Comparison of ENCODE assay signal across 1 cellular context in the genomic region with DNA sequence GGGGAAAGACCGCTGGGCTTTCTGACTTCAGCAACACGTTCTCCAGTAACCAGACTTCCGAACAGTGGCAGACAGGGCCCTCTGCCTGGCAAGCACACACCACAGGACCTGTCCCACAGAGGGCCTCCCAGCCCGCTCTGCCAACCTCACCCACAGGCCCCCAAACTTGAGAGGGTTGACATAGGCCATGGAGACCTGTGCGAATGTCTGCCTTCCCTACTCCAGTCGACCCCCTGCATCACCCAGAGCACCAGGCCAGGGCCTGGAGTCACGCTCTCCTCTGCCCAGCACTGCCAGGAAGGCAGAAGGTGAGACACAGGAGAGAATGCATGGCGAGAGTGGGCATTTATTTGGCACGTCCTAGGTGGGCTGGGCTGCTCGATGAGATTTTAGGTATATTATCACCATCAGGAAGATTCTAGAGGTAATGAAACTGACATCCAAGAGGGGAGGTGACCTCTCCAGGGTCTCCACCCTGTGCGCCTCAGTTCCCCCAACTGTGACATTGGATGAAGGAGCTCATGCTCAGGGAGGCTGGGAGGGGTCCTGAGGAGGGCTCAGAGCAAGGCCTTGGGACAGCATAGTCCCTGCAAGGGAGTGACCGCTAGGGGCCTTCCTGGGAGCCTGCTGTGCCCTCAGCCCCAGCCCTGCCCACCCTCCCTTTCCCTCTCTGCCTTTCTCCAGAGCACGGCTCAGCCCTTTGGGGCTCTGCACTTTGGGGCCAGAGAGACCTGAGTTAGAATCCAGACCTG.
TF ChIP-seq lines count a peak whose summit lies in the region.

No MANE protein-coding gene starts in this region.

TF ChIP-seq in GM23338, 12 proteins besides CTCF, POLR2A, EP300 and RAD21 (continued from another document):
- TF ChIP-seq, protein P1, sequence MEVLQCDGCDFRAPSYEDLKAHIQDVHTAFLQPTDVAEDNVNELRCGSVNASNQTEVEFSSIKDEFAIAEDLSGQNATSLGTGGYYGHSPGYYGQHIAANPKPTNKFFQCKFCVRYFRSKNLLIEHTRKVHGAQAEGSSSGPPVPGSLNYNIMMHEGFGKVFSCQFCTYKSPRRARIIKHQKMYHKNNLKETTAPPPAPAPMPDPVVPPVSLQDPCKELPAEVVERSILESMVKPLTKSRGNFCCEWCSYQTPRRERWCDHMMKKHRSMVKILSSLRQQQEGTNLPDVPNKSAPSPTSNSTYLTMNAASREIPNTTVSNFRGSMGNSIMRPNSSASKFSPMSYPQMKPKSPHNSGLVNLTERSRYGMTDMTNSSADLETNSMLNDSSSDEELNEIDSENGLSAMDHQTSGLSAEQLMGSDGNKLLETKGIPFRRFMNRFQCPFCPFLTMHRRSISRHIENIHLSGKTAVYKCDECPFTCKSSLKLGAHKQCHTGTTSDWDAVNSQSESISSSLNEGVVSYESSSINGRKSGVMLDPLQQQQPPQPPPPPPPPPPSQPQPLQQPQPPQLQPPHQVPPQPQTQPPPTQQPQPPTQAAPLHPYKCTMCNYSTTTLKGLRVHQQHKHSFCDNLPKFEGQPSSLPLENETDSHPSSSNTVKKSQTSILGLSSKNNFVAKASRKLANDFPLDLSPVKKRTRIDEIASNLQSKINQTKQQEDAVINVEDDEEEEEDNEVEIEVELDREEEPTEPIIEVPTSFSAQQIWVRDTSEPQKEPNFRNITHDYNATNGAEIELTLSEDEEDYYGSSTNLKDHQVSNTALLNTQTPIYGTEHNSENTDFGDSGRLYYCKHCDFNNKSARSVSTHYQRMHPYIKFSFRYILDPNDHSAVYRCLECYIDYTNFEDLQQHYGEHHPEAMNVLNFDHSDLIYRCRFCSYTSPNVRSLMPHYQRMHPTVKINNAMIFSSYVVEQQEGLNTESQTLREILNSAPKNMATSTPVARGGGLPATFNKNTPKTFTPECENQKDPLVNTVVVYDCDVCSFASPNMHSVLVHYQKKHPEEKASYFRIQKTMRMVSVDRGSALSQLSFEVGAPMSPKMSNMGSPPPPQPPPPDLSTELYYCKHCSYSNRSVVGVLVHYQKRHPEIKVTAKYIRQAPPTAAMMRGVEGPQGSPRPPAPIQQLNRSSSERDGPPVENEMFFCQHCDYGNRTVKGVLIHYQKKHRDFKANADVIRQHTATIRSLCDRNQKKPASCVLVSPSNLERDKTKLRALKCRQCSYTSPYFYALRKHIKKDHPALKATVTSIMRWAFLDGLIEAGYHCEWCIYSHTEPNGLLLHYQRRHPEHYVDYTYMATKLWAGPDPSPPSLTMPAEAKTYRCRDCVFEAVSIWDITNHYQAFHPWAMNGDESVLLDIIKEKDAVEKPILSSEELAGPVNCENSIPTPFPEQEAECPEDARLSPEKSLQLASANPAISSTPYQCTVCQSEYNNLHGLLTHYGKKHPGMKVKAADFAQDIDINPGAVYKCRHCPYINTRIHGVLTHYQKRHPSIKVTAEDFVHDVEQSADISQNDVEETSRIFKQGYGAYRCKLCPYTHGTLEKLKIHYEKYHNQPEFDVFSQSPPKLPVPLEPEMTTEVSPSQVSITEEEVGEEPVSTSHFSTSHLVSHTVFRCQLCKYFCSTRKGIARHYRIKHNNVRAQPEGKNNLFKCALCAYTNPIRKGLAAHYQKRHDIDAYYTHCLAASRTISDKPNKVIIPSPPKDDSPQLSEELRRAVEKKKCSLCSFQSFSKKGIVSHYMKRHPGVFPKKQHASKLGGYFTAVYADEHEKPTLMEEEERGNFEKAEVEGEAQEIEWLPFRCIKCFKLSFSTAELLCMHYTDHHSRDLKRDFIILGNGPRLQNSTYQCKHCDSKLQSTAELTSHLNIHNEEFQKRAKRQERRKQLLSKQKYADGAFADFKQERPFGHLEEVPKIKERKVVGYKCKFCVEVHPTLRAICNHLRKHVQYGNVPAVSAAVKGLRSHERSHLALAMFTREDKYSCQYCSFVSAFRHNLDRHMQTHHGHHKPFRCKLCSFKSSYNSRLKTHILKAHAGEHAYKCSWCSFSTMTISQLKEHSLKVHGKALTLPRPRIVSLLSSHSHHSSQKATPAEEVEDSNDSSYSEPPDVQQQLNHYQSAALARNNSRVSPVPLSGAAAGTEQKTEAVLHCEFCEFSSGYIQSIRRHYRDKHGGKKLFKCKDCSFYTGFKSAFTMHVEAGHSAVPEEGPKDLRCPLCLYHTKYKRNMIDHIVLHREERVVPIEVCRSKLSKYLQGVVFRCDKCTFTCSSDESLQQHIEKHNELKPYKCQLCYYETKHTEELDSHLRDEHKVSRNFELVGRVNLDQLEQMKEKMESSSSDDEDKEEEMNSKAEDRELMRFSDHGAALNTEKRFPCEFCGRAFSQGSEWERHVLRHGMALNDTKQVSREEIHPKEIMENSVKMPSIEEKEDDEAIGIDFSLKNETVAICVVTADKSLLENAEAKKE (CRISPR knock-in tag; IDR thresholded peaks at IDR 0.05): no peak
- TF ChIP-seq NANOG (IDR thresholded peaks at IDR 0.05; ENCODE audit: borderline replicate concordance) (no peak), ZNF114 (CRISPR knock-in tag; IDR thresholded peaks at IDR 0.05) (no peak)
